In the genomic region with DNA sequence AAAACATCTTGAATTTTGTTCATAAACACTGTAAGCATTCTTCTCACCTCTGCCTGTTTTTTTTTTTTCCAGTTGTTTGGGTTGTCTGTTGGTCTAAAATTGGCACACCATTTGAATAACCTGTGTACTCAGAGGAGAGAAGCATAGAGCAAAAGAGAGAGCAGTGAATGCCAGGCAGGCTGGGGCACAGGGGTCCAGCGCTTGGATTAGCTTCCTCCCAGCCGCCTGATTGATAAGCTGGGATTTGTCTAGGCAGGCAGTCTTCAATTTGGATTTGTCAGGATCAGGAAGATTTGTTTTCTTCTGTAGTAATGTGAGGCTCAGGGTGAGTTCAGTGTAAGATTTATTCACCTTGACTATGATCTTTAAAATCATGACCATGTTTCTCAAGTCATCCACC, we compare ENCODE assay signal across 19 cellular contexts.
"Had no signal": no experiment of that assay in that cellular context is flagged by ENCODE, and none has a peak within 500 bp of the region (broad histone marks: within the 10 kb centered on the region; RNA-seq: fewer than 3 reads in every experiment).

No MANE protein-coding gene starts in this region.

- H3K36me3 Mint-ChIP-seq: naive thymus-derived CD4-positive, alpha-beta T cell; stimulated activated naive B cell treated with anti-CD40 and anti-IgM and Interleukin-4, amounts not matched to agents 10 μg/mL and 1 μg/mL and 100 μg/mL, for 72 hours had no signal

- H3K27ac ChIP-seq: heart left ventricle, right atrium auricular region, sigmoid colon, skin epidermis, testis, tibial nerve, upper lobe of right lung had no signal

- H3K27ac Mint-ChIP-seq: dendritic cell treated with granulocyte-macrophage colony-stimulating factor and Interleukin-4, amounts not matched to agents 40 ng/mL and 50 ng/mL, for 4 days; naive thymus-derived CD4-positive, alpha-beta T cell; stimulated activated naive B cell treated with anti-CD40 and anti-IgM and Interleukin-4, amounts not matched to agents 10 μg/mL and 1 μg/mL and 100 μg/mL, for 72 hours; stimulated activated naive CD8-positive, alpha-beta T cell treated with anti-CD3 and anti-CD28 coated beads, Interleukin-15, amount 100 ng/mL, for 72 hours had no signal

- H3K27me3 ChIP-seq: heart left ventricle, right atrium auricular region, sigmoid colon, testis, tibial nerve, upper lobe of right lung had no signal

- ATAC-seq: heart left ventricle; naive thymus-derived CD4-positive, alpha-beta T cell; stimulated activated naive B cell treated with anti-CD40 and anti-IgM and Interleukin-4, amounts not matched to agents 10 μg/mL and 1 μg/mL and 100 μg/mL, for 72 hours; stimulated activated naive CD8-positive, alpha-beta T cell treated with anti-CD3 and anti-CD28 coated beads, Interleukin-15, amount 100 ng/mL, for 72 hours; upper lobe of right lung had no signal

- H3K4me3 ChIP-seq: heart left ventricle, right atrium auricular region, sigmoid colon, skin epidermis, testis, tibial nerve, upper lobe of right lung had no signal

- H3K9me3 ChIP-seq: heart left ventricle, right atrium auricular region, sigmoid colon, testis, tibial nerve, upper lobe of right lung had no signal

- H3K36me3 ChIP-seq: heart left ventricle, right atrium auricular region, sigmoid colon, tibial nerve, upper lobe of right lung had no signal

- H3K9me3 Mint-ChIP-seq: dendritic cell treated with granulocyte-macrophage colony-stimulating factor and Interleukin-4, amounts not matched to agents 40 ng/mL and 50 ng/mL, for 4 days; naive thymus-derived CD4-positive, alpha-beta T cell; stimulated activated naive B cell treated with anti-CD40 and anti-IgM and Interleukin-4, amounts not matched to agents 10 μg/mL and 1 μg/mL and 100 μg/mL, for 72 hours; stimulated activated naive CD8-positive, alpha-beta T cell treated with anti-CD3 and anti-CD28 coated beads, Interleukin-15, amount 100 ng/mL, for 72 hours had no signal

- H3K4me1 ChIP-seq: heart left ventricle, right atrium auricular region, sigmoid colon, testis, tibial nerve, upper lobe of right lung had no signal

- H3K4me3 Mint-ChIP-seq: dendritic cell treated with granulocyte-macrophage colony-stimulating factor and Interleukin-4, amounts not matched to agents 40 ng/mL and 50 ng/mL, for 4 days; naive thymus-derived CD4-positive, alpha-beta T cell; stimulated activated naive B cell treated with anti-CD40 and anti-IgM and Interleukin-4, amounts not matched to agents 10 μg/mL and 1 μg/mL and 100 μg/mL, for 72 hours; stimulated activated naive CD8-positive, alpha-beta T cell treated with anti-CD3 and anti-CD28 coated beads, Interleukin-15, amount 100 ng/mL, for 72 hours had no signal

- H3K4me1 Mint-ChIP-seq: naive thymus-derived CD4-positive, alpha-beta T cell; stimulated activated naive B cell treated with anti-CD40 and anti-IgM and Interleukin-4, amounts not matched to agents 10 μg/mL and 1 μg/mL and 100 μg/mL, for 72 hours; stimulated activated naive CD8-positive, alpha-beta T cell treated with anti-CD3 and anti-CD28 coated beads, Interleukin-15, amount 100 ng/mL, for 72 hours had no signal

- DNase-seq: effector CD4-positive, alpha-beta T cell; foreskin melanocyte; heart left ventricle; hippocampal formation; kidney glomerular epithelial cell; mesendoderm; naive thymus-derived CD4-positive, alpha-beta T cell; posterior cingulate gyrus; sigmoid colon; stimulated activated CD4-positive, alpha-beta T cell treated with anti-CD3 and anti-CD28 coated beads, Interleukin-2, amount 100 ng/mL, for 24 hours; stimulated activated CD4-positive, alpha-beta T cell treated with anti-CD3 and anti-CD28 coated beads, Interleukin-4, amount 100 ng/mL, for 4 hours; stimulated activated naive B cell treated with anti-CD40 and anti-IgM and Interleukin-4, amounts not matched to agents 10 μg/mL and 1 μg/mL and 100 μg/mL, for 72 hours; stimulated activated naive CD8-positive, alpha-beta T cell treated with anti-CD3 and anti-CD28 coated beads, Interleukin-15, amount 100 ng/mL, for 72 hours; testis; upper lobe of right lung had no signal

- H3K27me3 Mint-ChIP-seq: dendritic cell treated with granulocyte-macrophage colony-stimulating factor and Interleukin-4, amounts not matched to agents 40 ng/mL and 50 ng/mL, for 4 days; stimulated activated naive B cell treated with anti-CD40 and anti-IgM and Interleukin-4, amounts not matched to agents 10 μg/mL and 1 μg/mL and 100 μg/mL, for 72 hours; stimulated activated naive CD8-positive, alpha-beta T cell treated with anti-CD3 and anti-CD28 coated beads, Interleukin-15, amount 100 ng/mL, for 72 hours had no signal
